Comparison of ENCODE assay signal across 21 cellular contexts in genomic region chrX:97046861-97047260, GRCh38.
DNase-seq lines count a peak whose midpoint lies in the region; FAIRE-seq and TF ChIP-seq lines count a peak whose summit lies in the region.
"Had no signal": no experiment of that assay in that cellular context is flagged by ENCODE, and none has a peak within 500 bp of the region (broad histone marks: within the 10 kb centered on the region; RNA-seq: fewer than 3 reads in every experiment).

No MANE protein-coding gene starts in this region.

- no peak overlapping the region for H3K27ac ChIP-seq in astrocyte (ENCODE audit: low read depth, low read length)
- H3K27ac ChIP-seq in MM.1S (ENCODE audit: low read length) = no peak overlapping the region
- H3K27ac ChIP-seq: BLaER1, C4-2B had no signal

- H3K27me3 ChIP-seq in astrocyte (ENCODE audit: insufficient read depth, low read length) (no peaks in the 10 kb centered on the region), MM.1S (replicated peaks; ENCODE audit: insufficient read depth, low read length) (no peaks in the 10 kb centered on the region)

- no peak for DNase-seq in D721Med (ENCODE audit: insufficient read length, low spot score)
- DNase-seq in RKO (ENCODE audit: low spot score) = peak; percentile 7
- DNase-seq in astrocyte (ENCODE audit: low read depth) = no peak
- DNase-seq in MM.1S = no peak
- no peak for DNase-seq in SIG-M5 (lab: John Stamatoyannopoulos, UW)
- no peak for DNase-seq in midbrain (lab: John Stamatoyannopoulos, UW)
- DNase-seq: Caco-2; CD4-positive, CD25-positive, alpha-beta regulatory T cell; CD8-positive, alpha-beta T cell; DMS 273 treated with DMSO at 0.1 percent for 48 hours; DMS79; EL; GDM1; H9; HFFc6 had no signal

- no peaks in the 10 kb centered on the region for H3K27me3 Mint-ChIP-seq in astrocyte (ENCODE audit: low read depth, unreplicated experiment)
- H3K27me3 Mint-ChIP-seq: B cell; CD4-positive, CD25-positive, alpha-beta regulatory T cell had no signal

- H3K4me1 ChIP-seq in astrocyte (ENCODE audit: insufficient read depth, low read length) (no peaks in the 10 kb centered on the region), MM.1S (ENCODE audit: low read length) (no peaks in the 10 kb centered on the region)
- H3K4me1 ChIP-seq: BLaER1, Caco-2 had no signal

- H3K36me3 Mint-ChIP-seq in astrocyte (ENCODE audit: low read depth, unreplicated experiment) = no peaks in the 10 kb centered on the region
- H3K36me3 Mint-ChIP-seq: CD4-positive, CD25-positive, alpha-beta regulatory T cell; CD8-positive, alpha-beta T cell had no signal

- H3K9me3 ChIP-seq in astrocyte (ENCODE audit: insufficient read depth, low read depth, low read length) (no peaks in the 10 kb centered on the region), MM.1S (replicated peaks; ENCODE audit: insufficient read depth, low read length) (no peaks in the 10 kb centered on the region)
- H3K9me3 ChIP-seq: BLaER1, Caco-2 had no signal

- H3K36me3 ChIP-seq in astrocyte (ENCODE audit: insufficient read depth, low read length) (no peaks in the 10 kb centered on the region), MM.1S (replicated peaks; ENCODE audit: insufficient read depth, low read length) (no peaks in the 10 kb centered on the region)
- H3K36me3 ChIP-seq: BLaER1 had no signal

- H3K27ac Mint-ChIP-seq in astrocyte (ENCODE audit: unreplicated experiment) = no peak overlapping the region
- H3K27ac Mint-ChIP-seq: B cell; CD4-positive, CD25-positive, alpha-beta regulatory T cell; CD8-positive, alpha-beta T cell; GM23338; H9; HFFc6 had no signal

- H3K4me3 Mint-ChIP-seq in astrocyte (ENCODE audit: unreplicated experiment) = no peak overlapping the region
- H3K4me3 Mint-ChIP-seq: B cell; CD4-positive, CD25-positive, alpha-beta regulatory T cell; CD8-positive, alpha-beta T cell; GM23338; H9; HFFc6 had no signal

- H3K9me2 ChIP-seq in MM.1S (replicated peaks; ENCODE audit: insufficient read depth, low read length) = no peaks in the 10 kb centered on the region

- no peaks in the 10 kb centered on the region for H3F3A ChIP-seq in MM.1S (ENCODE audit: insufficient read depth, low read length)

- H3K4me2 ChIP-seq in astrocyte (ENCODE audit: low read length) (no peak overlapping the region), MM.1S (ENCODE audit: low read depth, low read length) (no peak overlapping the region)
- H3K4me2 ChIP-seq: BLaER1, GM23338 had no signal

- no peaks in the 10 kb centered on the region for H3K4me1 Mint-ChIP-seq in astrocyte (ENCODE audit: low read depth, unreplicated experiment)
- H3K4me1 Mint-ChIP-seq: B cell; CD4-positive, CD25-positive, alpha-beta regulatory T cell had no signal

- no peak overlapping the region for H3K9ac ChIP-seq in astrocyte (ENCODE audit: low read length)
- H3K9ac ChIP-seq in MM.1S (ENCODE audit: low read length) = no peak overlapping the region
- H3K9ac ChIP-seq: BLaER1 had no signal

- H2AFZ ChIP-seq in astrocyte (ENCODE audit: low read depth, low read length) = no peak overlapping the region
- no peak overlapping the region for H2AFZ ChIP-seq in MM.1S (ENCODE audit: low read length)
- H2AFZ ChIP-seq: GM23338 had no signal

- TF ChIP-seq CTCF in D721Med (IDR thresholded peaks at IDR 0.05; ENCODE audit: insufficient read depth, missing control alignments) = no peak
- TF ChIP-seq CTCF in astrocyte (IDR thresholded peaks at IDR 0.05; ENCODE audit: insufficient read depth, low read depth, low read length) = no peak
- TF ChIP-seq CTCF in MM.1S (IDR thresholded peaks at IDR 0.05; ENCODE audit: low read length) = no peak

- H3K9me3 Mint-ChIP-seq in astrocyte (ENCODE audit: unreplicated experiment) = no peaks in the 10 kb centered on the region
- H3K9me3 Mint-ChIP-seq: CD8-positive, alpha-beta T cell; GM23338; H9; HFFc6 had no signal

- no peak overlapping the region for H3K4me3 ChIP-seq in astrocyte (ENCODE audit: insufficient read depth, low read depth, low read length)
- H3K4me3 ChIP-seq in MM.1S (ENCODE audit: low read length) = no peak overlapping the region
- H3K4me3 ChIP-seq: BLaER1, GM12878, GM23338 had no signal

- FAIRE-seq in D721Med (lab: Jason Lieb, UNC) = peak; percentile 16
- peak; percentile 96 for FAIRE-seq in astrocyte (lab: Jason Lieb, UNC)
- FAIRE-seq: GM12878, GM19239 had no signal

- no peaks in the 10 kb centered on the region for H3K79me2 ChIP-seq in astrocyte (ENCODE audit: insufficient read depth, low read length)
- no peaks in the 10 kb centered on the region for H3K79me2 ChIP-seq in MM.1S (ENCODE audit: low read length)

- no peaks in the 10 kb centered on the region for H4K20me1 ChIP-seq in astrocyte (ENCODE audit: insufficient read depth, low read length)
- H4K20me1 ChIP-seq in MM.1S (ENCODE audit: insufficient read depth, low read length) = no peaks in the 10 kb centered on the region
- H4K20me1 ChIP-seq: BLaER1 had no signal
